ENCODE assay signal across 8 cellular contexts in the genomic region with DNA sequence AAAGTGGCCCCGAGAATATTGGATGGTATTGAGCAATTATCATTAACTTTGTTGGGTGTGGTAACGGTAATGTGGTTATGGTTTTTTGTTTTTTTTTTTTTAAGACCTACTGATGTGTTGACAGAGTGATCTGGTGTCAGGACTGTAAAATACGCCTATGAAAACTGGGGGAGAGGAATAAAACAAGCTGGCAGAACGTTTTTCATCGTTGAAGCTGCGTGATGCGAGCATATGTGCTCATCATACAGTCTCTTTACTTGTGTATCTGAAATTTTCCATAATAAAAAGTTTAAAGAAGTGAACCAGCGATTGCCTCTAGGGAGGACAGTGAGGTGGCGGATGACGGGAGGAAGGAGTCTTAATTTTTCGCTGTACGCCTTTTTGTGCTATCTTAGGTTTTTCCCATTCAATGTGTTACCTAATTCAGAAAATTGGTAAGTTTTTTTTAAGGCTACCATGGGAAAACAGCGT. TPM values are rescaled to one million over a fixed set of nuclear protein-coding genes. Genes with fewer than 3 reads are reported as not detected.
DNase-seq lines count a peak whose midpoint lies in the region; ATAC-seq and TF ChIP-seq lines count a peak whose summit lies in the region.

No MANE protein-coding gene starts in this region.

- H3K4me3 Mint-ChIP-seq in activated naive CD8-positive, alpha-beta T cell treated with anti-CD3 and anti-CD28 coated beads, Interleukin-2, amount 50 U/mL, for 24 hours = peak overlapping the region; percentile 89

- TF ChIP-seq CTCF in BE2C (IDR thresholded peaks at IDR 0.05; ENCODE audit: low read depth, low read length) = no peak

- peaks cover 26% of the 10 kb centered on the region for H3K36me3 Mint-ChIP-seq in activated naive CD8-positive, alpha-beta T cell treated with anti-CD3 and anti-CD28 coated beads, Interleukin-2, amount 50 U/mL, for 24 hours (ENCODE audit: low read depth)

- no peaks in the 10 kb centered on the region for H3K4me1 ChIP-seq in BE2C
- peaks cover 10% of the 10 kb centered on the region for H3K4me1 ChIP-seq in thymus (ENCODE audit: control insufficient read depth, insufficient read depth, low read length)

- no peak for DNase-seq in BE2C
- DNase-seq in activated naive CD8-positive, alpha-beta T cell treated with anti-CD3 and anti-CD28 coated beads, Interleukin-2, amount 50 U/mL, for 24 hours = no peak
- DNase-seq in HUDEP-2 (lab: John Stamatoyannopoulos, UW; ENCODE audit: unreplicated experiment in 76 of 76) = no peak
- no peak for DNase-seq in activated gamma-delta T cell (lab: John Stamatoyannopoulos, UW)
- DNase-seq in activated CD4-positive, alpha-beta T cell treated with anti-CD3 and anti-CD28 coated beads for 1 hour = no peak

- 33% methylated on average over 13 of the region's 13 CpGs for WGBS in thymus

- peaks cover 61% of the 10 kb centered on the region for H3K4me1 Mint-ChIP-seq in activated naive CD8-positive, alpha-beta T cell treated with anti-CD3 and anti-CD28 coated beads, Interleukin-2, amount 50 U/mL, for 24 hours

- peak overlapping the region; percentile 89 for H3K27ac Mint-ChIP-seq in activated naive CD8-positive, alpha-beta T cell treated with anti-CD3 and anti-CD28 coated beads, Interleukin-2, amount 50 U/mL, for 24 hours

- H3K9me3 Mint-ChIP-seq in activated naive CD8-positive, alpha-beta T cell treated with anti-CD3 and anti-CD28 coated beads, Interleukin-2, amount 50 U/mL, for 24 hours = no peaks in the 10 kb centered on the region

- H3K9me3 ChIP-seq in BE2C (no peaks in the 10 kb centered on the region), thymus (ENCODE audit: control insufficient read depth) (no peaks in the 10 kb centered on the region)

- H3K27me3 ChIP-seq in BE2C (no peaks in the 10 kb centered on the region), layer of hippocampus (ENCODE audit: control insufficient read depth, insufficient read depth, low read length) (no peaks in the 10 kb centered on the region), thymus (ENCODE audit: control insufficient read depth, insufficient read depth) (no peaks in the 10 kb centered on the region)

- peak; percentile 9 for ATAC-seq in HG03354 (IDR thresholded peaks at IDR 0.05; ENCODE audit: poor library complexity, severe bottlenecking, unreplicated experiment)
- ATAC-seq in activated naive CD8-positive, alpha-beta T cell treated with anti-CD3 and anti-CD28 coated beads, Interleukin-2, amount 50 U/mL, for 24 hours = no peak

- H3K36me3 ChIP-seq in BE2C = peaks cover 12% of the 10 kb centered on the region
- H3K36me3 ChIP-seq in thymus (ENCODE audit: control insufficient read depth, insufficient read depth) = peaks cover 3% of the 10 kb centered on the region

- H3K27me3 Mint-ChIP-seq in activated naive CD8-positive, alpha-beta T cell treated with anti-CD3 and anti-CD28 coated beads, Interleukin-2, amount 50 U/mL, for 24 hours = no peaks in the 10 kb centered on the region

- H3K4me3 ChIP-seq in BE2C (ENCODE audit: low read depth, low read length) (peak overlapping the region; percentile 83), thymus (ENCODE audit: low read length) (peak overlapping the region; percentile 99)

- H3K27ac ChIP-seq in layer of hippocampus (ENCODE audit: low read depth, low read length) (peak overlapping the region; percentile 77), thymus (ENCODE audit: low read depth) (peak overlapping the region; percentile 33)

RNA-seq across cellular contexts. Expression of a gene that starts 0.8 kb away (rescaled TPM):
- polyA plus RNA-seq in BE2C (2012; ENCODE audit: insufficient read depth, insufficient read length, low read depth) = 36.4 TPM
- polyA plus RNA-seq in thymus = 39.1 TPM
